7 cellular contexts compared by ENCODE assay signal in the genomic region with DNA sequence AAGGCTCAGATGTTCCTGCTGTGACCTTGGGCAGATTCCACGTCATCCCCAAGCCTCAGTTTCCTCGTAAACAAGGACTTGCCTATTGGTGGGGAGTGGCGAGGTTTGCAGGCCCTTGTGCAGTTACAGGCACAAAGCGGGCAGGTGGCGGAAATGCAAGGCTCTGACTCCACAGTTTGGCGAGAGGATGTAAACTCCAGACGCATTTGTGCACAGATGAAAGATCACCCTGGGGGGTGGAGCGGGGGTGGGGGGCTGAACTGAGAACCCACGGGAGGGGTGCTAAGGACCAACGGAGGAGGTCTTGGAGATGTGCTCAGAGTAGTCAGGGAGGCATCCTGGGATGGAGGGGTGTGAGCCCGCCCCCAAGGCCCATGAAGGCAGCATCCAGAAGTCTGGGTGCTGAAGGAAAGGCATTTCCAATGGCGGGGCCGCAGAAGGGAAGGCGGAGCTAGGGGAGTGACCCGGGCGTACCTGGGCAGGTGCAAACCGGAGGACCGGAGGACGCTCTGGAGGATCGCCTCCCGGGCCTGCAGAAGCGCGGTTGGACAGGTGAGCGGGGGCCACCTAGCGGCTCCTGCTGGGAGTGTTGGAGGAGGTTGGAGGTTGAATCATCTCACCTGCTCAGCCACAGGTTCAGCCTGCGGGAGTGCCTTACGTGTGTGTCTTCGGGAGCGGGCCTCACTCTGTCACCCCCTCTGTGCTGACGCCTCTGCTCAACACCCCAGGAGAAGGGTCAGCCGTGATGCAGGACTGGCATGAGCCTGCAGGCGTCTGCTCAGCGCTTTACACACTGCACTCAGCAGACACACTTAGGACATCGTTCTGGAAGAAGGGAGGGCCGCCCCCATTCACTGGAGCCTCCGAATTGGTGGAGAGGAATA. TPM values are rescaled to one million over a fixed set of nuclear protein-coding genes. Genes with fewer than 3 reads are reported as not detected.
DNase-seq lines count a peak whose midpoint lies in the region; ATAC-seq and TF ChIP-seq lines count a peak whose summit lies in the region.

No MANE protein-coding gene starts in this region.

- BruUV-seq in mammary epithelial cell (replicated peaks; lab: Mats Ljungman, UMichigan), result no TSS peak

- H2AFZ ChIP-seq in mammary epithelial cell (ENCODE audit: low read depth, low read length), result peak overlapping the region; percentile 53

- H3K9ac ChIP-seq in mammary epithelial cell (ENCODE audit: insufficient read depth, low read length), result no peak overlapping the region

- H3K79me2 ChIP-seq in mammary epithelial cell (ENCODE audit: insufficient read depth, low read length), result no peaks in the 10 kb centered on the region

- H3K4me2 ChIP-seq in mammary epithelial cell (ENCODE audit: insufficient read depth, low read depth, low read length), result peak overlapping the region; percentile 42

- H3K27me3 ChIP-seq in mammary epithelial cell (ENCODE audit: insufficient read depth, low read length), result no peaks in the 10 kb centered on the region

- CTCF ChIA-PET in mammary epithelial cell (lab: Charles Lee; ENCODE audit: low non-redundant PET), result no interaction called here

- 18% methylated on average over 22 of the region's 36 CpGs for WGBS in mammary epithelial cell (ENCODE audit: low coverage, missing lambda C conversion rate)

- peak; percentile 94 for TF ChIP-seq CTCF in GM13976 (IDR thresholded peaks at IDR 0.05; ENCODE audit: borderline replicate concordance, control extremely low read depth, extremely low read depth, insufficient read depth, missing control alignments)
- TF ChIP-seq CTCF in mammary epithelial cell (conservative IDR thresholded peaks at IDR 0.05 in 1 of 2, IDR thresholded peaks at IDR 0.05 in 1 of 2; ENCODE audit: extremely low read depth in 1 of 2, insufficient read depth in 1 of 2, low read depth in 1 of 2, low read length in 2 of 2), result peak; percentile 73 to 95

- no peak overlapping the region for H3K4me3 ChIP-seq in mammary epithelial cell (replicated peaks in 1 of 3; ENCODE audit: insufficient read depth in 1 of 3, low read depth in 2 of 3, low read length in 3 of 3)

- H4K20me1 ChIP-seq in mammary epithelial cell (ENCODE audit: insufficient read depth, low read length), result no peaks in the 10 kb centered on the region

- dilution Hi-C loops in mammary epithelial cell (cut with HindIII; ENCODE audit: low sequenced_read_pairs), result no loop called here

- in situ Hi-C loops in GM13976 (cut with MboI; ENCODE audit: low sequenced_read_pairs, unreplicated experiment) (loop anchor here (10.0 kb wide), 1 partner anchor 236 kb away; no protein-coding TSS in a partner anchor), mammary epithelial cell (cut with MboI; ENCODE audit: low sequenced_read_pairs in 2 of 2) (loop anchor here (5.0 kb wide), 3 partner anchors 56 to 169 kb away; no protein-coding TSS in a partner anchor)

- DNase-seq in GM13976 (ENCODE audit: low spot score), result peak; percentile 90
- peak; percentile 60 for DNase-seq in NCI-H128 (lab: John Stamatoyannopoulos, UW; ENCODE audit: unreplicated experiment)
- peak; percentile 40 to 56 (median 48) for DNase-seq in activated CD4-positive, CD25-positive, alpha-beta regulatory T cell (lab: John Stamatoyannopoulos, UW)
- DNase-seq in mammary epithelial cell, result peak; percentile 91
- DNase-seq in left colon, result peak; percentile 90 to 92
- DNase-seq in stimulated activated CD4-positive, alpha-beta T cell treated with anti-CD3 and anti-CD28 coated beads, TNF-alpha, amount 100 ng/mL, for 1 hour (ENCODE audit: low read depth in 3 of 3, low spot score in 1 of 3), result peak; percentile 25 to 66 (median 43)

- peak; percentile 85 for ATAC-seq in left colon
- ATAC-seq in HG02763 (IDR thresholded peaks at IDR 0.05; ENCODE audit: unreplicated experiment), result no peak

- H3K9me3 ChIP-seq in mammary epithelial cell (replicated peaks; ENCODE audit: insufficient read depth, low read length), result no peaks in the 10 kb centered on the region

- intact Hi-C loops in mammary epithelial cell (cut with micrococcal nuclease), result loop anchor here (1.0 to 5.0 kb wide), 7 partner anchors 55 to 240 kb away; no protein-coding TSS in a partner anchor
- intact Hi-C loops in left colon (cut with DNase I, micrococcal nuclease), result no loop called here

- peaks cover 12% of the 10 kb centered on the region for H3K4me1 ChIP-seq in mammary epithelial cell (ENCODE audit: insufficient read depth, low read length)

- no peaks in the 10 kb centered on the region for H3K36me3 ChIP-seq in mammary epithelial cell (ENCODE audit: insufficient read depth, low read length)

- H3K27ac ChIP-seq in mammary epithelial cell (ENCODE audit: insufficient read depth, low read depth, low read length), result no peak overlapping the region

RNA-seq across cellular contexts. Expression of gene FIBCD1, which starts 1.9 kb away (rescaled TPM):
- total RNA-seq in mammary epithelial cell (1 to 10 TPM in 1 of 2 donors, under 1 TPM in 1; 0.67 to 3.3 TPM), left colon (1 to 10 TPM; 7.9 to 9.6 TPM)
- 1.8 TPM for polyA plus RNA-seq in mammary epithelial cell
- not detected for polyA minus RNA-seq in mammary epithelial cell

RNA-seq across cellular contexts. Expression of gene QRFP, which starts 44.3 kb away (rescaled TPM):
- total RNA-seq in mammary epithelial cell (not detected), left colon (not detected)
- not detected for polyA plus RNA-seq in mammary epithelial cell
- not detected for polyA minus RNA-seq in mammary epithelial cell
